In the genomic region with DNA sequence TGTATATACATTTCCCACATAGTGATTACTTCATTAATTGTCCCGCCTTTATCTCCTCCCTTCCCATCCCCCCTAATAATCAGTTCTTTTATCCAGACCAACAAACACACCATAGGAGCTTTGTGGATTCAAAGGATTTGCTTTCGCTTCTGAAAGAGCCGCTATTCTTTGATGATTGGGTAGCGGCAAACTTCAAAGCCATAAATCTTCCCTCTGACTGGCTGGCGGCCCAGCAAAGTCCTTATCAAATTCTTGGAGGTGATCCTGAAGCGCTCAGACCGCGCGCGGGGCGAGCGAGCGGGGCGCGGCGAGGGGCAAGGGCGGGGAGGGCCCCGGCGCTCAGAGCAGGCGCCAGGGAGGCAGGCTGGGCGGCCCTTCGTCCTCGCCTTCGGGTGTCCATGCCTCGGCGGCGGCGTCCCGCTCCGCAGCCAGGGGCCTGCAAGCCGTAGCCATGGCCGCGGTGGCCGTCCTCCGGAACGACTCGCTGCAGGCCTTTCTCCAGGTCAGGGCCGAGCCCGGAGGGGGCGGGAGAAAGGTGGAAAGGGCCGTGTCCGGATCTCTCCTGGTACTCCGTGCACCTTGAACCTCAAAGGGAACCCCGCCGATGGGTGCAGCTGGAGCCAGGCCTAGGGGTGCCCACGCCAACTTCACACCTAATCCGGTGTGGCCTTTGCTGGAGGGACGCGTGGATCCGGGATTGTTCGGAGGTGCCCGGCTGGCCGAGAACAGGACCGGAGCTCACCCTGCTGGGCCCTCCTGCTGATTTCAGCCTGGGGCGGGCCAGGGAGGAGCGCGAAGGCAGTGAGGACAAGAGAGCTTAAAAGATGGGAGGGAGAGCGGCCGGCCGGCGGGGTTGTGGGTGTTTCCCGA, we compare ENCODE assay signal across 1 cellular context.
A peak's percentile ranks its signal among the peaks of the same experiment; 100 is the strongest.
TF ChIP-seq lines count a peak whose summit lies in the region.

Gene SP5, plus strand, starts transcription at position 276 of the 870 bp plus-strand sequence. Its CDS starts 176 bp downstream, at position 452.

TF ChIP-seq in K562, 482 proteins besides CTCF, POLR2A, EP300 and RAD21 (continued from another document and continues in another):
- TF ChIP-seq JUN (IDR thresholded peaks at IDR 0.05; ENCODE audit: borderline replicate concordance, low read depth, low read length), result no peak
- peak; percentile 28; the same call in 1 of the 2 replicates for TF ChIP-seq JUN (CRISPR knock-in tag; IDR thresholded peaks at IDR 0.05; ENCODE audit: borderline replicate concordance)
- TF ChIP-seq NBN (IDR thresholded peaks at IDR 0.05; ENCODE audit: low read depth), result 0 out of 2 replicates have a peak, but pooled peaks have one; percentile 38
- TF ChIP-seq, protein P1, sequence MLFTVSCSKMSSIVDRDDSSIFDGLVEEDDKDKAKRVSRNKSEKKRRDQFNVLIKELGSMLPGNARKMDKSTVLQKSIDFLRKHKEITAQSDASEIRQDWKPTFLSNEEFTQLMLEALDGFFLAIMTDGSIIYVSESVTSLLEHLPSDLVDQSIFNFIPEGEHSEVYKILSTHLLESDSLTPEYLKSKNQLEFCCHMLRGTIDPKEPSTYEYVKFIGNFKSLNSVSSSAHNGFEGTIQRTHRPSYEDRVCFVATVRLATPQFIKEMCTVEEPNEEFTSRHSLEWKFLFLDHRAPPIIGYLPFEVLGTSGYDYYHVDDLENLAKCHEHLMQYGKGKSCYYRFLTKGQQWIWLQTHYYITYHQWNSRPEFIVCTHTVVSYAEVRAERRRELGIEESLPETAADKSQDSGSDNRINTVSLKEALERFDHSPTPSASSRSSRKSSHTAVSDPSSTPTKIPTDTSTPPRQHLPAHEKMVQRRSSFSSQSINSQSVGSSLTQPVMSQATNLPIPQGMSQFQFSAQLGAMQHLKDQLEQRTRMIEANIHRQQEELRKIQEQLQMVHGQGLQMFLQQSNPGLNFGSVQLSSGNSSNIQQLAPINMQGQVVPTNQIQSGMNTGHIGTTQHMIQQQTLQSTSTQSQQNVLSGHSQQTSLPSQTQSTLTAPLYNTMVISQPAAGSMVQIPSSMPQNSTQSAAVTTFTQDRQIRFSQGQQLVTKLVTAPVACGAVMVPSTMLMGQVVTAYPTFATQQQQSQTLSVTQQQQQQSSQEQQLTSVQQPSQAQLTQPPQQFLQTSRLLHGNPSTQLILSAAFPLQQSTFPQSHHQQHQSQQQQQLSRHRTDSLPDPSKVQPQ (CRISPR knock-in tag; IDR thresholded peaks at IDR 0.05; ENCODE audit: borderline replicate concordance), result no peak
- peak; percentile 99 for TF ChIP-seq TCF7 (IDR thresholded peaks at IDR 0.05; ENCODE audit: borderline replicate concordance)
- 0 out of 2 replicates have a peak, but pooled peaks have one; percentile 43 for TF ChIP-seq ZNF766 (CRISPR knock-in tag; conservative IDR thresholded peaks at IDR 0.05)
- TF ChIP-seq MTA3 (IDR thresholded peaks at IDR 0.05; ENCODE audit: borderline replicate concordance), result no peak; the same call in 1 of the 2 replicates
- peak; percentile 52; the same call in 1 of the 2 replicates for TF ChIP-seq FOXP4 (CRISPR knock-in tag; IDR thresholded peaks at IDR 0.05; ENCODE audit: borderline replicate concordance)
- no peak for TF ChIP-seq SIN3B (IDR thresholded peaks at IDR 0.05; ENCODE audit: low read depth)
- TF ChIP-seq ZFX (CRISPR knock-in tag; IDR thresholded peaks at IDR 0.05), result peak; percentile 67; the same call in 1 of the 2 replicates
- TF ChIP-seq CSDE1 (IDR thresholded peaks at IDR 0.05), result no peak
- no peak for TF ChIP-seq THRB (CRISPR knock-in tag; conservative IDR thresholded peaks at IDR 0.05)
- TF ChIP-seq, protein P2, sequence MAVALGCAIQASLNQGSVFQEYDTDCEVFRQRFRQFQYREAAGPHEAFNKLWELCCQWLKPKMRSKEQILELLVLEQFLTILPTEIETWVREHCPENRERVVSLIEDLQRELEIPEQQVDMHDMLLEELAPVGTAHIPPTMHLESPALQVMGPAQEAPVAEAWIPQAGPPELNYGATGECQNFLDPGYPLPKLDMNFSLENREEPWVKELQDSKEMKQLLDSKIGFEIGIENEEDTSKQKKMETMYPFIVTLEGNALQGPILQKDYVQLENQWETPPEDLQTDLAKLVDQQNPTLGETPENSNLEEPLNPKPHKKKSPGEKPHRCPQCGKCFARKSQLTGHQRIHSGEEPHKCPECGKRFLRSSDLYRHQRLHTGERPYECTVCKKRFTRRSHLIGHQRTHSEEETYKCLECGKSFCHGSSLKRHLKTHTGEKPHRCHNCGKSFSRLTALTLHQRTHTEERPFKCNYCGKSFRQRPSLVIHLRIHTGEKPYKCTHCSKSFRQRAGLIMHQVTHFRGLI (CRISPR knock-in tag; IDR thresholded peaks at IDR 0.05), result no peak
- no peak for TF ChIP-seq USF1 (CRISPR knock-in tag; IDR thresholded peaks at IDR 0.05)
- TF ChIP-seq HDAC2 (IDR thresholded peaks at IDR 0.05), result 0 out of 2 replicates have a peak, but pooled peaks have one; percentile 12
- TF ChIP-seq, protein P3, sequence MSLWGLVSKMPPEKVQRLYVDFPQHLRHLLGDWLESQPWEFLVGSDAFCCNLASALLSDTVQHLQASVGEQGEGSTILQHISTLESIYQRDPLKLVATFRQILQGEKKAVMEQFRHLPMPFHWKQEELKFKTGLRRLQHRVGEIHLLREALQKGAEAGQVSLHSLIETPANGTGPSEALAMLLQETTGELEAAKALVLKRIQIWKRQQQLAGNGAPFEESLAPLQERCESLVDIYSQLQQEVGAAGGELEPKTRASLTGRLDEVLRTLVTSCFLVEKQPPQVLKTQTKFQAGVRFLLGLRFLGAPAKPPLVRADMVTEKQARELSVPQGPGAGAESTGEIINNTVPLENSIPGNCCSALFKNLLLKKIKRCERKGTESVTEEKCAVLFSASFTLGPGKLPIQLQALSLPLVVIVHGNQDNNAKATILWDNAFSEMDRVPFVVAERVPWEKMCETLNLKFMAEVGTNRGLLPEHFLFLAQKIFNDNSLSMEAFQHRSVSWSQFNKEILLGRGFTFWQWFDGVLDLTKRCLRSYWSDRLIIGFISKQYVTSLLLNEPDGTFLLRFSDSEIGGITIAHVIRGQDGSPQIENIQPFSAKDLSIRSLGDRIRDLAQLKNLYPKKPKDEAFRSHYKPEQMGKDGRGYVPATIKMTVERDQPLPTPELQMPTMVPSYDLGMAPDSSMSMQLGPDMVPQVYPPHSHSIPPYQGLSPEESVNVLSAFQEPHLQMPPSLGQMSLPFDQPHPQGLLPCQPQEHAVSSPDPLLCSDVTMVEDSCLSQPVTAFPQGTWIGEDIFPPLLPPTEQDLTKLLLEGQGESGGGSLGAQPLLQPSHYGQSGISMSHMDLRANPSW (CRISPR knock-in tag; IDR thresholded peaks at IDR 0.05), result 0 out of 2 replicates have a peak, but pooled peaks have one; percentile 47
- TF ChIP-seq RCOR1 (IDR thresholded peaks at IDR 0.05; ENCODE audit: borderline replicate concordance in 1 of 2, low read depth in 2 of 2, low read length in 2 of 2), result peak in 1 of 2 experiments; percentile 80; a peak in 1 of 4 replicates
- peak; percentile 11; the same call in 1 of the 2 replicates for TF ChIP-seq ZSCAN29 (IDR thresholded peaks at IDR 0.05)
- 0 out of 2 replicates have a peak, but pooled peaks have one; percentile 75 for TF ChIP-seq LCOR (CRISPR knock-in tag; IDR thresholded peaks at IDR 0.05)
- peak; percentile 99 for TF ChIP-seq MEIS2 (IDR thresholded peaks at IDR 0.05; ENCODE audit: partially characterized antibody)
- no peak; the same call in 1 of the 2 replicates for TF ChIP-seq TGIF2 (CRISPR knock-in tag; IDR thresholded peaks at IDR 0.05)
- TF ChIP-seq NEUROD1 (IDR thresholded peaks at IDR 0.05; ENCODE audit: borderline replicate concordance, low read depth, low read length, partially characterized antibody), result peak; percentile 21
- peak; percentile 65; the same call in 1 of the 2 replicates for TF ChIP-seq ZNF511 (CRISPR knock-in tag; IDR thresholded peaks at IDR 0.05)
- TF ChIP-seq, protein P4, sequence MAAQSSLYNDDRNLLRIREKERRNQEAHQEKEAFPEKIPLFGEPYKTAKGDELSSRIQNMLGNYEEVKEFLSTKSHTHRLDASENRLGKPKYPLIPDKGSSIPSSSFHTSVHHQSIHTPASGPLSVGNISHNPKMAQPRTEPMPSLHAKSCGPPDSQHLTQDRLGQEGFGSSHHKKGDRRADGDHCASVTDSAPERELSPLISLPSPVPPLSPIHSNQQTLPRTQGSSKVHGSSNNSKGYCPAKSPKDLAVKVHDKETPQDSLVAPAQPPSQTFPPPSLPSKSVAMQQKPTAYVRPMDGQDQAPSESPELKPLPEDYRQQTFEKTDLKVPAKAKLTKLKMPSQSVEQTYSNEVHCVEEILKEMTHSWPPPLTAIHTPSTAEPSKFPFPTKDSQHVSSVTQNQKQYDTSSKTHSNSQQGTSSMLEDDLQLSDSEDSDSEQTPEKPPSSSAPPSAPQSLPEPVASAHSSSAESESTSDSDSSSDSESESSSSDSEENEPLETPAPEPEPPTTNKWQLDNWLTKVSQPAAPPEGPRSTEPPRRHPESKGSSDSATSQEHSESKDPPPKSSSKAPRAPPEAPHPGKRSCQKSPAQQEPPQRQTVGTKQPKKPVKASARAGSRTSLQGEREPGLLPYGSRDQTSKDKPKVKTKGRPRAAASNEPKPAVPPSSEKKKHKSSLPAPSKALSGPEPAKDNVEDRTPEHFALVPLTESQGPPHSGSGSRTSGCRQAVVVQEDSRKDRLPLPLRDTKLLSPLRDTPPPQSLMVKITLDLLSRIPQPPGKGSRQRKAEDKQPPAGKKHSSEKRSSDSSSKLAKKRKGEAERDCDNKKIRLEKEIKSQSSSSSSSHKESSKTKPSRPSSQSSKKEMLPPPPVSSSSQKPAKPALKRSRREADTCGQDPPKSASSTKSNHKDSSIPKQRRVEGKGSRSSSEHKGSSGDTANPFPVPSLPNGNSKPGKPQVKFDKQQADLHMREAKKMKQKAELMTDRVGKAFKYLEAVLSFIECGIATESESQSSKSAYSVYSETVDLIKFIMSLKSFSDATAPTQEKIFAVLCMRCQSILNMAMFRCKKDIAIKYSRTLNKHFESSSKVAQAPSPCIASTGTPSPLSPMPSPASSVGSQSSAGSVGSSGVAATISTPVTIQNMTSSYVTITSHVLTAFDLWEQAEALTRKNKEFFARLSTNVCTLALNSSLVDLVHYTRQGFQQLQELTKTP (IDR thresholded peaks at IDR 0.05; ENCODE audit: low read depth in 1 of 2, partially characterized antibody in 2 of 2), result no peak
- TF ChIP-seq ETV5 (CRISPR knock-in tag; IDR thresholded peaks at IDR 0.05; ENCODE audit: low read depth), result no peak
- no peak for TF ChIP-seq ZKSCAN3 (CRISPR knock-in tag; IDR thresholded peaks at IDR 0.05)
- TF ChIP-seq, protein P5, sequence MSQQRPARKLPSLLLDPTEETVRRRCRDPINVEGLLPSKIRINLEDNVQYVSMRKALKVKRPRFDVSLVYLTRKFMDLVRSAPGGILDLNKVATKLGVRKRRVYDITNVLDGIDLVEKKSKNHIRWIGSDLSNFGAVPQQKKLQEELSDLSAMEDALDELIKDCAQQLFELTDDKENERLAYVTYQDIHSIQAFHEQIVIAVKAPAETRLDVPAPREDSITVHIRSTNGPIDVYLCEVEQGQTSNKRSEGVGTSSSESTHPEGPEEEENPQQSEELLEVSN (IDR thresholded peaks at IDR 0.05; ENCODE audit: borderline replicate concordance in 1 of 2, extremely low read depth in 1 of 2, insufficient read depth in 1 of 2, insufficient read length in 1 of 2, low read depth in 1 of 2, low read length in 1 of 2, poor library complexity in 1 of 2, severe bottlenecking in 1 of 2), result peak; percentile 71 to 91
- TF ChIP-seq TBP (optimal IDR thresholded peaks at IDR 0.05; ENCODE audit: low read depth, low read length), result peak; percentile 57
- TF ChIP-seq PHF21A (IDR thresholded peaks at IDR 0.05; ENCODE audit: borderline replicate concordance, low read depth), result peak; percentile 81; the same call in 1 of the 2 replicates
- no peak for TF ChIP-seq ZNF354B (CRISPR knock-in tag; IDR thresholded peaks at IDR 0.05)
- TF ChIP-seq CHD4 (IDR thresholded peaks at IDR 0.05; ENCODE audit: insufficient read depth, insufficient replicate concordance, low read depth, low read length, poor library complexity, severe bottlenecking), result peak; percentile 31
- no peak for TF ChIP-seq CTCFL (IDR thresholded peaks at IDR 0.05; ENCODE audit: borderline replicate concordance, insufficient read depth, low read depth, low read length, poor library complexity, severe bottlenecking)
